ENCODE assay signal across 31 cellular contexts in genomic region chr2:160180172-160180571, GRCh38. TPM values are rescaled to one million over a fixed set of nuclear protein-coding genes. Genes with fewer than 3 reads are reported as not detected.
"Had no signal": no experiment of that assay in that cellular context is flagged by ENCODE, and none has a peak within 500 bp of the region (broad histone marks: within the 10 kb centered on the region; RNA-seq: fewer than 3 reads in every experiment).

No MANE protein-coding gene starts in this region.

- H3K4me3 Mint-ChIP-seq: activated CD4-positive, alpha-beta memory T cell treated with anti-CD3 and anti-CD28 coated beads, Interleukin-2, amount 10 ng/mL, durations not matched to agents 7 days and 5 days; activated CD4-positive, alpha-beta T cell treated with anti-CD3 and anti-CD28 coated beads, Interleukin-2, amount 10 ng/mL, durations not matched to agents 7 days and 5 days; activated naive CD8-positive, alpha-beta T cell; activated T-cell treated with anti-CD3 and anti-CD28 coated beads, Interleukin-2, amount 50 U/mL, for 4 hours; central memory CD8-positive, alpha-beta T cell; dendritic cell treated with granulocyte-macrophage colony-stimulating factor and Interleukin-4, amounts not matched to agents 40 ng/mL and 50 ng/mL, for 4 days had no signal

- H3K27ac Mint-ChIP-seq: activated CD4-positive, alpha-beta memory T cell treated with anti-CD3 and anti-CD28 coated beads, Interleukin-2, amount 10 ng/mL, durations not matched to agents 7 days and 5 days; activated naive CD8-positive, alpha-beta T cell; activated T-helper 17 cell treated with anti-CD3 and anti-CD28 coated beads, Interleukin-2, amount 50 U/mL, for 72 hours; dendritic cell treated with granulocyte-macrophage colony-stimulating factor and Interleukin-4, amounts not matched to agents 40 ng/mL and 50 ng/mL, for 4 days had no signal

- H3K9me3 ChIP-seq: esophagus muscularis mucosa, gastroesophageal sphincter had no signal

- DNase-seq: activated CD4-positive, alpha-beta memory T cell treated with anti-CD3 and anti-CD28 coated beads, Interleukin-2, amount 10 ng/mL, durations not matched to agents 7 days and 5 days; activated CD4-positive, alpha-beta T cell treated with anti-CD3 and anti-CD28 coated beads for 1 hour; activated CD4-positive, alpha-beta T cell treated with anti-CD3 and anti-CD28 coated beads for 4 hours; activated CD4-positive, alpha-beta T cell treated with anti-CD3 and anti-CD28 coated beads, Interleukin-2, amount 10 ng/mL, durations not matched to agents 7 days and 5 days; activated CD4-positive, alpha-beta T cell treated with anti-CD3 and anti-CD28 coated beads, Interleukin-2, amount 50 U/mL, for 4 hours; activated effector memory CD4-positive, alpha-beta T cell treated with Interleukin-2 at 50 U/mL for 16 hours; activated gamma-delta T cell treated with Interleukin-2 at 50 U/mL for 16 hours; activated naive CD4-positive, alpha-beta T cell treated with anti-CD3 and anti-CD28 coated beads, Interleukin-2, amount 50 U/mL, for 16 hours; activated naive CD4-positive, alpha-beta T cell treated with Interleukin-2 at 50 U/mL for 16 hours; activated T-cell treated with anti-CD3 and anti-CD28 coated beads, Interleukin-2, amount 50 U/mL, for 4 hours; amniotic stem cell; anterior cingulate cortex; brain microvascular endothelial cell; dorsolateral prefrontal cortex; effector memory CD4-positive, alpha-beta T cell; endodermal cell; erythroblast; foreskin melanocyte; T-helper 2 cell had no signal

- H3K9me3 Mint-ChIP-seq: activated CD4-positive, alpha-beta memory T cell treated with anti-CD3 and anti-CD28 coated beads, Interleukin-2, amount 10 ng/mL, durations not matched to agents 7 days and 5 days; activated T-helper 17 cell treated with anti-CD3 and anti-CD28 coated beads, Interleukin-2, amount 50 U/mL, for 72 hours; central memory CD8-positive, alpha-beta T cell; dendritic cell treated with granulocyte-macrophage colony-stimulating factor and Interleukin-4, amounts not matched to agents 40 ng/mL and 50 ng/mL, for 4 days had no signal

- H3K27me3 ChIP-seq: brain microvascular endothelial cell, esophagus muscularis mucosa had no signal

- H3K4me1 ChIP-seq: esophagus muscularis mucosa, gastroesophageal sphincter had no signal

- H3K27ac ChIP-seq: coronary artery, dorsolateral prefrontal cortex, esophagus muscularis mucosa, gastroesophageal sphincter had no signal

- H3K27me3 Mint-ChIP-seq: activated naive CD8-positive, alpha-beta T cell; activated T-helper 17 cell treated with anti-CD3 and anti-CD28 coated beads, Interleukin-2, amount 50 U/mL, for 72 hours had no signal

- H3K4me3 ChIP-seq: coronary artery, dorsolateral prefrontal cortex, esophagus muscularis mucosa, gastroesophageal sphincter had no signal

- H3K4me1 Mint-ChIP-seq: activated T-helper 17 cell treated with anti-CD3 and anti-CD28 coated beads, Interleukin-2, amount 50 U/mL, for 72 hours; central memory CD8-positive, alpha-beta T cell had no signal

- FAIRE-seq: astrocyte had no signal

- ATAC-seq: activated T-cell treated with anti-CD3 and anti-CD28 coated beads, Interleukin-2, amount 50 U/mL, for 4 hours; activated T-helper 17 cell treated with anti-CD3 and anti-CD28 coated beads, Interleukin-2, amount 50 U/mL, for 72 hours; gastroesophageal sphincter had no signal

- H3K36me3 ChIP-seq: brain microvascular endothelial cell, esophagus muscularis mucosa, gastroesophageal sphincter had no signal

RNA-seq across cellular contexts. Expression of gene ITGB6, which starts 19.9 kb away (rescaled TPM):
- total RNA-seq: activated CD4-positive, alpha-beta memory T cell treated with anti-CD3 and anti-CD28 coated beads, Interleukin-2, amount 10 ng/mL, durations not matched to agents 7 days and 5 days; activated CD4-positive, alpha-beta T cell treated with anti-CD3 and anti-CD28 coated beads, Interleukin-2, amount 10 ng/mL, durations not matched to agents 7 days and 5 days; activated T-cell treated with anti-CD3 and anti-CD28 coated beads, Interleukin-2, amount 50 U/mL, for 4 hours; activated T-helper 17 cell treated with anti-CD3 and anti-CD28 coated beads, Interleukin-2, amount 50 U/mL, for 72 hours; dorsolateral prefrontal cortex; fibroblast of lung; fibroblast of villous mesenchyme; T-helper 1 cell treated with Interleukin-12 subunit alpha and Interleukin-12 subunit beta and Interleukin-4 antibody, amounts not matched to agents 30 ng/mL and 1 ng/mL, for 36 hours; WTC11 had no signal
